In the genomic region with DNA sequence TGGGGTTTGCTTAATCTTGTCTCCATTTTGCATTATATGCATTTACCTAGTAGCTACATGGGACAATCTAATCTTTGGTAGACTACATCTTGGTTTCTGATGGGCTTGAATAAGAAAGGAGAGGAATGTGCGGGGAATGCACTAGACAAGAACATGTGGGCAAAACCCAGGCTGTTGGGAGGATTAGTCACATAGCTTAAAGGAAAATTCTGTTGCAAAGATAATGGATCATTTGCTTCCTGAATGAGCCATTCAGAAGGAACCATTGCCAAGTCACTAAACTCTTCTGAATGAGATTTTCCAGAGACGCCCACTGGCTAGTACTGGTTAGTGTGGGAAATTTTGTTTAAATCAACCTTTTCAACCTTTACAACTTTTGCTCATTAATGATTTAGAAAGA, we compare ENCODE assay signal across 11 cellular contexts.
DNase-seq lines count a peak whose midpoint lies in the region; ATAC-seq and TF ChIP-seq lines count a peak whose summit lies in the region.
"Had no signal": no experiment of that assay in that cellular context is flagged by ENCODE, and none has a peak within 500 bp of the region (broad histone marks: within the 10 kb centered on the region; RNA-seq: fewer than 3 reads in every experiment).

No MANE protein-coding gene starts in this region.

- H3K4me1 ChIP-seq in esophagus muscularis mucosa = peaks cover 0 to 7% (median 3%) of the 10 kb centered on the region in 4 donors

- no peak for ATAC-seq in sciatic nerve

- H3K27ac ChIP-seq in esophagus muscularis mucosa (replicated peaks in 1 of 4) = no peak overlapping the region

- intact Hi-C loops in sciatic nerve (cut with DNase I) = no loop called here
- intact Hi-C loops in esophagus muscularis mucosa (cut with DNase I) = no loop called here

- WGBS in esophagus muscularis mucosa = 62% methylated on average over 2 of the region's 2 CpGs

- H3K27me3 ChIP-seq in esophagus muscularis mucosa = no peaks in the 10 kb centered on the region

- no peak for TF ChIP-seq CTCF in AG09309 (IDR thresholded peaks at IDR 0.05; ENCODE audit: control insufficient read depth, insufficient read depth, low read depth, low read length, missing control alignments)
- TF ChIP-seq CTCF in choroid plexus epithelial cell (conservative IDR thresholded peaks at IDR 0.05; ENCODE audit: low read depth, low read length) = no peak
- no peak for TF ChIP-seq CTCF in esophagus muscularis mucosa (IDR thresholded peaks at IDR 0.05)

- no peaks in the 10 kb centered on the region for H3K36me3 ChIP-seq in esophagus muscularis mucosa

- no peaks in the 10 kb centered on the region for H3K9me3 ChIP-seq in esophagus muscularis mucosa

- H3K4me3 ChIP-seq in AG09309 (ENCODE audit: control insufficient read depth, low read depth, low read length) (no peak overlapping the region), choroid plexus epithelial cell (ENCODE audit: low read depth, low read length) (no peak overlapping the region), esophagus muscularis mucosa (no peak overlapping the region)

- no peak for TF ChIP-seq EP300 in esophagus muscularis mucosa (IDR thresholded peaks at IDR 0.05)

- TF ChIP-seq POLR2A in esophagus muscularis mucosa (IDR thresholded peaks at IDR 0.05; ENCODE audit: low read depth) = no peak

- DNase-seq in AG09309 (ENCODE audit: low read depth) (peak; percentile 80), LHCN-M2 (ENCODE audit: low read depth) (peak; percentile 87), choroid plexus epithelial cell (ENCODE audit: low read depth) (peak; percentile 87), lung microvascular endothelial cell (ENCODE audit: low read depth in 2 of 2) (peak; percentile 90 to 96), sciatic nerve (ENCODE audit: low spot score) (no peak), esophagus muscularis mucosa (ENCODE audit: extremely low spot score) (no peak), cerebellar cortex (ENCODE audit: low spot score) (no peak), GOT3 (lab: John Stamatoyannopoulos, UW) (no peak)
- DNase-seq: CD4-positive, alpha-beta T cell; NCI-H1436 treated with DMSO at 0.1 percent for 48 hours; posterior cingulate gyrus had no signal

Comparison
In these comparisons a context has a peak if more than half of its experiments do, and no peak if none do; other contexts are left out.
1. DNase-seq: peak in AG09309 (single experiment), LHCN-M2 (single experiment), choroid plexus epithelial cell (single experiment) and lung microvascular endothelial cell (2 of 2); none in sciatic nerve (single experiment), esophagus muscularis mucosa (single experiment), cerebellar cortex (single experiment) and GOT3 (single experiment).